11 cellular contexts compared by ENCODE assay signal in the genomic region with DNA sequence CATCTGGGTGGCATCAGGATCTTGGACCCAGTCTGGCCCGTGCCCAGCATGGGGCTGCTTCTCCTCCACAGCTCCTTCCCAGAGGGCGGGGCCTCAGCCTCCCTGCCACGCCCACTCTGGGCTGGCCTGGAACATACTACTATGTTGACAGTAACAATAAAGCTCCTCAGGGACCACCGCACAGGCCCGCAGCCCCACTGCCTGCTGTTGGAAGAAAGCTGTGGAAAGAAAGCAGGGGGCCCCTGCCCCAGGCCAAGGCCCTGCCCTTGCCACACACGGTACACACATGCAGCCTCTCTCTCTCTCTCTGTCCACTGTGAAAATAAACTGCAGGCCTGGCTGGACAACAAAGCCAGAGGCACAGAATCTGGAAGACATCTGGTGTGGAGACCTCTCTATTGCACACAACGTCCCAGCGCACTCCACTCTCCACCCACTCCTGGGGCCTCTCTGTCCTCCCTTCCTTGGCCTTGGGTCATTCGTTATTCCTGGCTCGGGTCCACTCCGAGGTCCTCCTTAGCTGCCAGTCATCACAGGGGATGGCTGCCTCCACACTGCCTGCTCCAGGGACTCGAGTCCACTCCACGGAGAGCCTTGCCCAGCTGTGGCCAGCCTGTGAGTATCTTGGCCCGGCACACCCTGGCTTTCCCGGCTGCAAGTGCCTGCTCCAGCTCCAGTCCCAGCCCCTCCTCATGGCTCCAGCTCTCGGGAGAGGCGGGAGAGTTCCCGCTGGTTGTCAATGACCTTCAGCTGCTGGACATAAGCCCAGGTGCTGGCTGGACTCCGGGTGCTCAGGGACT. TPM values are rescaled to one million over a fixed set of nuclear protein-coding genes. Genes with fewer than 3 reads are reported as not detected.
DNase-seq lines count a peak whose midpoint lies in the region; ATAC-seq and TF ChIP-seq lines count a peak whose summit lies in the region.
"Had no signal": no experiment of that assay in that cellular context is flagged by ENCODE, and none has a peak within 500 bp of the region (broad histone marks: within the 10 kb centered on the region; RNA-seq: fewer than 3 reads in every experiment).

No MANE protein-coding gene starts in this region.

- no peak overlapping the region for H3K9ac ChIP-seq in BLaER1 treated with 17β-estradiol and CSF1 and Interleukin-3, amounts not matched to agents 10 nM and 100 nM

- DNase-seq in anterior cingulate cortex (lab: John Stamatoyannopoulos, UW) = peak in 55 of 58 donors; percentile 27 to 95 (median 78)
- peak; percentile 90 for DNase-seq in right atrium auricular region (ENCODE audit: low spot score)
- no peak for DNase-seq in progenitor cell of endocrine pancreas (ENCODE audit: low spot score, unreplicated experiment)
- DNase-seq in activated CD8-positive, alpha-beta memory T cell treated with anti-CD3 and anti-CD28 coated beads, Interleukin-2, amount 50 U/mL, for 4 hours = no peak
- no peak for DNase-seq in activated T-cell treated with anti-CD3 and anti-CD28 coated beads for 4 hours
- DNase-seq: islet precursor cell, NCI-H2081 treated with DMSO at 0.1 percent for 48 hours had no signal

- H3K9me3 ChIP-seq in BLaER1 treated with 17β-estradiol and CSF1 and Interleukin-3, amounts not matched to agents 10 nM and 100 nM (replicated peaks in 1 of 11) = no peaks in the 10 kb centered on the region
- no peaks in the 10 kb centered on the region for H3K9me3 ChIP-seq in right atrium auricular region

- no peaks in the 10 kb centered on the region for H3K9me3 Mint-ChIP-seq in progenitor cell of endocrine pancreas (ENCODE audit: low read depth)
- H3K9me3 Mint-ChIP-seq: stimulated activated naive CD8-positive, alpha-beta T cell treated with anti-CD3 and anti-CD28 coated beads, Interleukin-15, Interleukin-2, amounts not matched to agents 100 ng/mL and 50 ng/mL, for 24 hours had no signal

- ATAC-seq in HG02610 (IDR thresholded peaks at IDR 0.05; ENCODE audit: unreplicated experiment) (no peak), HG03565 (IDR thresholded peaks at IDR 0.05; ENCODE audit: unreplicated experiment) (no peak)

- H3K27me3 ChIP-seq in BLaER1 treated with 17β-estradiol and CSF1 and Interleukin-3, amounts not matched to agents 10 nM and 100 nM = 0 out of 22 replicates have a peak, but pooled peaks cover 0 to 3% (median 0%) of the 10 kb centered on the region in 11 experiments
- H3K27me3 ChIP-seq in right atrium auricular region = no peaks in the 10 kb centered on the region

- H3K4me2 ChIP-seq in BLaER1 treated with 17β-estradiol and CSF1 and Interleukin-3, amounts not matched to agents 10 nM and 100 nM = peak overlapping the region in 10 of 11 experiments; percentile 12 to 69 (median 25); a peak in 15 of 22 replicates

- peaks cover 6% of the 10 kb centered on the region for H3K4me1 Mint-ChIP-seq in progenitor cell of endocrine pancreas (ENCODE audit: low read depth)

- no peak overlapping the region for H3K4me3 Mint-ChIP-seq in progenitor cell of endocrine pancreas (ENCODE audit: low read depth)
- H3K4me3 Mint-ChIP-seq: stimulated activated naive CD8-positive, alpha-beta T cell treated with anti-CD3 and anti-CD28 coated beads, Interleukin-15, Interleukin-2, amounts not matched to agents 100 ng/mL and 50 ng/mL, for 24 hours had no signal

- peaks cover 0 to 14% (median 2%) of the 10 kb centered on the region in 11 experiments; a peak in 5 of 22 replicates for H4K20me1 ChIP-seq in BLaER1 treated with 17β-estradiol and CSF1 and Interleukin-3, amounts not matched to agents 10 nM and 100 nM

- peak overlapping the region; percentile 73 for H3K27ac Mint-ChIP-seq in progenitor cell of endocrine pancreas
- H3K27ac Mint-ChIP-seq: stimulated activated naive CD8-positive, alpha-beta T cell treated with anti-CD3 and anti-CD28 coated beads, Interleukin-15, Interleukin-2, amounts not matched to agents 100 ng/mL and 50 ng/mL, for 24 hours had no signal

- no peaks in the 10 kb centered on the region for H3K36me3 ChIP-seq in BLaER1 treated with 17β-estradiol and CSF1 and Interleukin-3, amounts not matched to agents 10 nM and 100 nM
- H3K36me3 ChIP-seq in right atrium auricular region = no peaks in the 10 kb centered on the region

- TF ChIP-seq CTCF in right atrium auricular region (IDR thresholded peaks at IDR 0.05) (no peak), progenitor cell of endocrine pancreas (IDR thresholded peaks at IDR 0.05; ENCODE audit: unreplicated experiment) (no peak)

- no peak overlapping the region for H3K27ac ChIP-seq in BLaER1 treated with 17β-estradiol and CSF1 and Interleukin-3, amounts not matched to agents 10 nM and 100 nM
- peak overlapping the region; percentile 83 to 87 for H3K27ac ChIP-seq in right atrium auricular region

- peaks cover 54 to 81% (median 65%) of the 10 kb centered on the region in 10 experiments for H3K4me1 ChIP-seq in BLaER1 treated with 17β-estradiol and CSF1 and Interleukin-3, amounts not matched to agents 10 nM and 100 nM
- H3K4me1 ChIP-seq in right atrium auricular region = peaks cover 0 to 81% of the 10 kb centered on the region in 2 donors

- no peak overlapping the region for H3K4me3 ChIP-seq in BLaER1 treated with 17β-estradiol and CSF1 and Interleukin-3, amounts not matched to agents 10 nM and 100 nM
- H3K4me3 ChIP-seq in right atrium auricular region = peak overlapping the region in 1 of 2 donors; percentile 14

- H3K36me3 Mint-ChIP-seq in progenitor cell of endocrine pancreas (ENCODE audit: insufficient read depth) = no peaks in the 10 kb centered on the region

- H3K27me3 Mint-ChIP-seq in progenitor cell of endocrine pancreas = peaks cover 3% of the 10 kb centered on the region
- H3K27me3 Mint-ChIP-seq: stimulated activated naive CD8-positive, alpha-beta T cell treated with anti-CD3 and anti-CD28 coated beads, Interleukin-15, Interleukin-2, amounts not matched to agents 100 ng/mL and 50 ng/mL, for 24 hours had no signal

RNA-seq across cellular contexts. Expression of a gene that starts 11.8 kb away (rescaled TPM):
- total RNA-seq in right atrium auricular region (1 to 10 TPM in 1 of 2 donors, under 1 TPM in 1; 0.55 to 2.1 TPM), progenitor cell of endocrine pancreas (not detected in 2 replicates)

RNA-seq across cellular contexts. Expression of a gene that starts 21.6 kb away (rescaled TPM):
- total RNA-seq in right atrium auricular region = 10 to 100 TPM; 19.8 to 26.8 TPM
- total RNA-seq in progenitor cell of endocrine pancreas = 1.2 and 1.7 TPM in 2 replicates

RNA-seq across cellular contexts. Expression of a gene that starts 31.2 kb away (rescaled TPM):
- total RNA-seq in right atrium auricular region (10 to 100 TPM; 12.2 to 14.3 TPM), progenitor cell of endocrine pancreas (36.4 and 39.8 TPM in 2 replicates)

RNA-seq across cellular contexts. Expression of a gene that starts 36.0 kb away (rescaled TPM):
- 10 to 100 TPM; 48.9 to 52.0 TPM for total RNA-seq in right atrium auricular region
- total RNA-seq in progenitor cell of endocrine pancreas = 15.1 and 16.2 TPM in 2 replicates

Comparison
In these comparisons a context has a peak if more than half of its experiments do, and no peak if none do; other contexts are left out.
1. H3K27ac ChIP-seq: peak in right atrium auricular region (2 of 2); none in BLaER1 treated with 17β-estradiol and CSF1 and Interleukin-3, amounts not matched to agents 10 nM and 100 nM (0 of 11).
2. DNase-seq: peak in anterior cingulate cortex (55 of 58) and right atrium auricular region (single experiment); none in progenitor cell of endocrine pancreas (single experiment), activated CD8-positive, alpha-beta memory T cell treated with anti-CD3 and anti-CD28 coated beads, Interleukin-2, amount 50 U/mL, for 4 hours (single experiment) and activated T-cell treated with anti-CD3 and anti-CD28 coated beads for 4 hours (single experiment).